ENCODE assay signal across 21 cellular contexts in genomic region chr11:35783803-35784202, GRCh38.
A peak's percentile ranks its signal among the peaks of the same experiment; 100 is the strongest.
DNase-seq lines count a peak whose midpoint lies in the region; ATAC-seq, FAIRE-seq and TF ChIP-seq lines count a peak whose summit lies in the region.
"Had no signal": no experiment of that assay in that cellular context is flagged by ENCODE, and none has a peak within 500 bp of the region (broad histone marks: within the 10 kb centered on the region; RNA-seq: fewer than 3 reads in every experiment).

No MANE protein-coding gene starts in this region.

- H3K4me1 ChIP-seq in K562 (replicated peaks in 1 of 2; ENCODE audit: control insufficient read depth in 2 of 2, insufficient read depth in 2 of 2, low read length in 2 of 2) (peaks cover 0 to 13% of the 10 kb centered on the region in 2 experiments; a peak in 2 of 5 replicates), HAP-1 (no peaks in the 10 kb centered on the region)

- no peak for TF ChIP-seq EP300 in K562 (IDR thresholded peaks at IDR 0.05; ENCODE audit: low read length)

- no peak for TF ChIP-seq RAD21 in K562 (CRISPR knock-in tag; conservative IDR thresholded peaks at IDR 0.05 in 1 of 2, IDR thresholded peaks at IDR 0.05 in 1 of 2)

- H3K9me3 Mint-ChIP-seq in natural killer cell: no peaks in the 10 kb centered on the region
- H3K9me3 Mint-ChIP-seq in natural killer cell treated with Interleukin-12 subunit alpha and Interleukin-12 subunit beta and Interleukin-15 and Interleukin-18, amount 100 ng/mL, for 72 hours: no peaks in the 10 kb centered on the region
- peaks cover 0 to 3% of the 10 kb centered on the region in 2 donors for H3K9me3 Mint-ChIP-seq in stimulated activated naive B cell treated with anti-CD40 and anti-IgM and Interleukin-4, amounts not matched to agents 10 μg/mL and 1 μg/mL and 100 μg/mL, for 72 hours

- peak; percentile 45 for FAIRE-seq in GM19239 (lab: Jason Lieb, UNC)
- FAIRE-seq in K562 (lab: Jason Lieb, UNC): no peak
- FAIRE-seq: H1, HTR-8/SVneo had no signal

- POLR2A ChIA-PET in K562 (lab: Yijun Ruan, JAX): no interaction called here

- no peak for TF ChIP-seq POLR2A in K562 (conservative IDR thresholded peaks at IDR 0.05)

- no peaks in the 10 kb centered on the region for H3K27me3 ChIP-seq in K562 (ENCODE audit: control insufficient read depth in 2 of 2, insufficient read depth in 2 of 2, low read length in 2 of 2)
- no peaks in the 10 kb centered on the region for H3K27me3 ChIP-seq in HAP-1 (ENCODE audit: low read depth)
- H3K27me3 ChIP-seq: BLaER1 treated with 17β-estradiol and CSF1 and Interleukin-3, amounts not matched to agents 10 nM and 100 nM had no signal

- peak overlapping the region; percentile 23 to 33 for H3K27ac Mint-ChIP-seq in natural killer cell
- no peak overlapping the region for H3K27ac Mint-ChIP-seq in natural killer cell treated with Interleukin-12 subunit alpha and Interleukin-12 subunit beta and Interleukin-15 and Interleukin-18, amount 100 ng/mL, for 72 hours
- H3K27ac Mint-ChIP-seq in stimulated activated naive B cell treated with anti-CD40 and anti-IgM and Interleukin-4, amounts not matched to agents 10 μg/mL and 1 μg/mL and 100 μg/mL, for 72 hours: peak overlapping the region; percentile 62
- H3K27ac Mint-ChIP-seq: B cell, H9 had no signal

- intact Hi-C loops in natural killer cell (cut with micrococcal nuclease) (no loop called here), K562 (cut with micrococcal nuclease) (no loop called here)

- ATAC-seq in natural killer cell: peak; percentile 39 to 63 (median 53)
- no peak for ATAC-seq in natural killer cell treated with Interleukin-12 subunit alpha and Interleukin-12 subunit beta and Interleukin-15 and Interleukin-18, amount 100 ng/mL, for 72 hours
- ATAC-seq in K562: no peak
- ATAC-seq in stimulated activated naive B cell treated with anti-CD40 and anti-IgM and Interleukin-4, amounts not matched to agents 10 μg/mL and 1 μg/mL and 100 μg/mL, for 72 hours (replicated peaks): no peak

- DNase-seq in natural killer cell (no peak), GM19239 (ENCODE audit: insufficient read length, low spot score) (no peak), K562 (ENCODE audit: extremely low read depth in 1 of 4, low spot score in 3 of 4) (no peak), HAP-1 (ENCODE audit: low spot score in 2 of 2) (no peak), SHP77 treated with DMSO at 0.1 percent for 48 hours (lab: John Stamatoyannopoulos, UW) (no peak), HT-29 (ENCODE audit: low spot score) (no peak)
- no peak for DNase-seq in natural killer cell treated with Interleukin-12 subunit alpha and Interleukin-12 subunit beta and Interleukin-15 and Interleukin-18, amount 100 ng/mL, for 72 hours (ENCODE audit: low spot score)
- no peak for DNase-seq in stimulated activated naive B cell treated with anti-CD40 and anti-IgM and Interleukin-4, amounts not matched to agents 10 μg/mL and 1 μg/mL and 100 μg/mL, for 72 hours
- DNase-seq: CD8-positive, alpha-beta memory T cell; COR-L47; DMS153; DMS79; GDM1; H9; IMR-90; KBM-7 had no signal

- H3K27me3 Mint-ChIP-seq in natural killer cell (ENCODE audit: low read depth in 2 of 2): no peaks in the 10 kb centered on the region
- no peaks in the 10 kb centered on the region for H3K27me3 Mint-ChIP-seq in natural killer cell treated with Interleukin-12 subunit alpha and Interleukin-12 subunit beta and Interleukin-15 and Interleukin-18, amount 100 ng/mL, for 72 hours
- no peaks in the 10 kb centered on the region for H3K27me3 Mint-ChIP-seq in stimulated activated naive B cell treated with anti-CD40 and anti-IgM and Interleukin-4, amounts not matched to agents 10 μg/mL and 1 μg/mL and 100 μg/mL, for 72 hours
- H3K27me3 Mint-ChIP-seq: B cell; CD8-positive, alpha-beta memory T cell had no signal

- 47% methylated on average over 3 of the region's 3 CpGs for WGBS in K562 (ENCODE audit: insufficient coverage, low coverage, missing lambda C conversion rate)

- no peak overlapping the region for H3K27ac ChIP-seq in K562 (ENCODE audit: extremely low read depth, low read depth, low read length)
- H3K27ac ChIP-seq: BLaER1 treated with 17β-estradiol and CSF1 and Interleukin-3, amounts not matched to agents 10 nM and 100 nM; HL-60 had no signal

- peaks cover 3% of the 10 kb centered on the region for H3K36me3 ChIP-seq in K562 (ENCODE audit: control insufficient read depth, insufficient read depth, low read length)
- no peaks in the 10 kb centered on the region for H3K36me3 ChIP-seq in HAP-1 (replicated peaks)

- in situ Hi-C loops in K562 (cut with MboI): no loop called here
- in situ Hi-C loops in HAP-1 (cut with MboI; ENCODE audit: low sequenced_read_pairs): no loop called here

- H4K20me1 ChIP-seq in K562 (replicated peaks; ENCODE audit: control insufficient read depth, insufficient read depth, low read length): no peaks in the 10 kb centered on the region

- no peak overlapping the region for H2AFZ ChIP-seq in K562 (ENCODE audit: low read depth, low read length)

- H3K9me1 ChIP-seq in K562 (ENCODE audit: control insufficient read depth, insufficient read depth, low read length): no peaks in the 10 kb centered on the region

- peaks cover 65 to 84% of the 10 kb centered on the region in 2 donors for H3K4me1 Mint-ChIP-seq in natural killer cell
- H3K4me1 Mint-ChIP-seq in natural killer cell treated with Interleukin-12 subunit alpha and Interleukin-12 subunit beta and Interleukin-15 and Interleukin-18, amount 100 ng/mL, for 72 hours (ENCODE audit: low read depth in 2 of 2): peaks cover 33 to 41% of the 10 kb centered on the region in 2 donors
- H3K4me1 Mint-ChIP-seq in stimulated activated naive B cell treated with anti-CD40 and anti-IgM and Interleukin-4, amounts not matched to agents 10 μg/mL and 1 μg/mL and 100 μg/mL, for 72 hours: peaks cover 42 to 67% of the 10 kb centered on the region in 2 donors

- TF ChIP-seq CTCF in natural killer cell (IDR thresholded peaks at IDR 0.05) (no peak), K562 (IDR thresholded peaks at IDR 0.05 in 2 of 3, conservative IDR thresholded peaks at IDR 0.05 in 1 of 3; ENCODE audit: insufficient read depth in 2 of 3, low read depth in 1 of 3, low read length in 3 of 3) (no peak)

- H3K9me3 ChIP-seq in K562 (replicated peaks; ENCODE audit: control insufficient read depth, insufficient read depth, low read depth, low read length) (no peaks in the 10 kb centered on the region), HAP-1 (no peaks in the 10 kb centered on the region)

- BruUV-seq in K562 (replicated peaks; lab: Mats Ljungman, UMichigan): no TSS peak

- H3K4me2 ChIP-seq in K562 (ENCODE audit: insufficient read depth, low read length): no peak overlapping the region
- H3K4me2 ChIP-seq: BLaER1 treated with 17β-estradiol and CSF1 and Interleukin-3, amounts not matched to agents 10 nM and 100 nM had no signal

- H3K4me3 ChIP-seq in K562 (no peak overlapping the region), HAP-1 (no peak overlapping the region)
- H3K4me3 ChIP-seq: BLaER1 treated with 17β-estradiol and CSF1 and Interleukin-3, amounts not matched to agents 10 nM and 100 nM had no signal

- no peaks in the 10 kb centered on the region for H3K36me3 Mint-ChIP-seq in natural killer cell
- H3K36me3 Mint-ChIP-seq in natural killer cell treated with Interleukin-12 subunit alpha and Interleukin-12 subunit beta and Interleukin-15 and Interleukin-18, amount 100 ng/mL, for 72 hours: no peaks in the 10 kb centered on the region
- H3K36me3 Mint-ChIP-seq in stimulated activated naive B cell treated with anti-CD40 and anti-IgM and Interleukin-4, amounts not matched to agents 10 μg/mL and 1 μg/mL and 100 μg/mL, for 72 hours: peaks cover 25 to 43% of the 10 kb centered on the region in 2 donors

- H3K9ac ChIP-seq in K562 (ENCODE audit: insufficient read depth in 1 of 2, low read depth in 2 of 2, low read length in 2 of 2): no peak overlapping the region
- H3K9ac ChIP-seq: BLaER1 treated with 17β-estradiol and CSF1 and Interleukin-3, amounts not matched to agents 10 nM and 100 nM had no signal

- H3K79me2 ChIP-seq in K562 (ENCODE audit: control insufficient read depth, insufficient read depth, low read length): peaks cover 23% of the 10 kb centered on the region; the same call in 2 of the 3 replicates

- CTCF ChIA-PET in K562 (lab: Yijun Ruan, JAX; ENCODE audit: low intra/inter-chr PET ratio): no interaction called here

- no peak overlapping the region for H3K4me3 Mint-ChIP-seq in natural killer cell
- no peak overlapping the region for H3K4me3 Mint-ChIP-seq in natural killer cell treated with Interleukin-12 subunit alpha and Interleukin-12 subunit beta and Interleukin-15 and Interleukin-18, amount 100 ng/mL, for 72 hours
- no peak overlapping the region for H3K4me3 Mint-ChIP-seq in stimulated activated naive B cell treated with anti-CD40 and anti-IgM and Interleukin-4, amounts not matched to agents 10 μg/mL and 1 μg/mL and 100 μg/mL, for 72 hours
- H3K4me3 Mint-ChIP-seq: B cell; CD8-positive, alpha-beta memory T cell; H9 had no signal

TF ChIP-seq in K562, 482 proteins besides CTCF, POLR2A, EP300 and RAD21 (continues in another document):
- TF ChIP-seq ZNF311 (CRISPR knock-in tag; IDR thresholded peaks at IDR 0.05) (no peak), RBM22 (IDR thresholded peaks at IDR 0.05; ENCODE audit: low read depth, low read length, poor library complexity, severe bottlenecking) (no peak), PTBP1 (IDR thresholded peaks at IDR 0.05; ENCODE audit: low read depth, low read length) (no peak), SIX5 (IDR thresholded peaks at IDR 0.05; ENCODE audit: borderline replicate concordance in 1 of 2, insufficient read depth in 1 of 2, low read depth in 1 of 2, low read length in 2 of 2) (no peak), PREB (CRISPR knock-in tag; IDR thresholded peaks at IDR 0.05) (no peak)

Comparison
In these comparisons a context has a peak if more than half of its experiments do, and no peak if none do; other contexts are left out.
1. ATAC-seq: peak in natural killer cell (3 of 3); none in natural killer cell treated with Interleukin-12 subunit alpha and Interleukin-12 subunit beta and Interleukin-15 and Interleukin-18, amount 100 ng/mL, for 72 hours (0 of 2), K562 (single experiment) and stimulated activated naive B cell treated with anti-CD40 and anti-IgM and Interleukin-4, amounts not matched to agents 10 μg/mL and 1 μg/mL and 100 μg/mL, for 72 hours (0 of 2).
2. H3K27ac Mint-ChIP-seq: peak in natural killer cell (2 of 2) and stimulated activated naive B cell treated with anti-CD40 and anti-IgM and Interleukin-4, amounts not matched to agents 10 μg/mL and 1 μg/mL and 100 μg/mL, for 72 hours (single experiment); none in natural killer cell treated with Interleukin-12 subunit alpha and Interleukin-12 subunit beta and Interleukin-15 and Interleukin-18, amount 100 ng/mL, for 72 hours (0 of 2).